Comparison of ENCODE assay signal across 13 cellular contexts in genomic region chr15:34161329-34161953, GRCh38. TPM values are rescaled to one million over a fixed set of nuclear protein-coding genes. Genes with fewer than 3 reads are reported as not detected.
DNase-seq lines count a peak whose midpoint lies in the region; ATAC-seq and TF ChIP-seq lines count a peak whose summit lies in the region.
"Had no signal": no experiment of that assay in that cellular context is flagged by ENCODE, and none has a peak within 500 bp of the region (broad histone marks: within the 10 kb centered on the region; RNA-seq: fewer than 3 reads in every experiment).

No MANE protein-coding gene starts in this region.

- intact Hi-C loops in activated CD4-positive, alpha-beta T cell treated with anti-CD3 and anti-CD28 coated beads for 36 hours (cut with DNase I, micrococcal nuclease) = no loop called here
- intact Hi-C loops in lower leg skin (cut with DNase I; ENCODE audit: low total_unique reads) = no loop called here

- POLR2A ChIA-PET in activated CD4-positive, alpha-beta T cell treated with anti-CD3 and anti-CD28 coated beads for 36 hours (lab: Charles Lee) = no interaction called here
- POLR2A ChIA-PET in RWPE1 (lab: Yijun Ruan, JAX; ENCODE audit: low non-redundant PET) = no interaction called here

- peaks cover 5% of the 10 kb centered on the region for H3K4me1 Mint-ChIP-seq in activated CD4-positive, alpha-beta T cell treated with anti-CD3 and anti-CD28 coated beads for 36 hours
- no peaks in the 10 kb centered on the region for H3K4me1 Mint-ChIP-seq in endothelial cell (ENCODE audit: unreplicated experiment)
- H3K4me1 Mint-ChIP-seq in stimulated activated naive B cell treated with anti-CD40 and anti-IgM and Interleukin-4, amounts not matched to agents 10 μg/mL and 1 μg/mL and 100 μg/mL, for 72 hours = peaks cover 4 to 16% of the 10 kb centered on the region in 2 donors

- no peak for TF ChIP-seq POLR2A in lower leg skin (IDR thresholded peaks at IDR 0.05)

- H3K9me3 Mint-ChIP-seq in activated CD4-positive, alpha-beta T cell treated with anti-CD3 and anti-CD28 coated beads for 36 hours (ENCODE audit: low read depth) = peaks cover 20% of the 10 kb centered on the region
- peaks cover 8% of the 10 kb centered on the region for H3K9me3 Mint-ChIP-seq in endothelial cell (ENCODE audit: unreplicated experiment)
- H3K9me3 Mint-ChIP-seq in stimulated activated naive B cell treated with anti-CD40 and anti-IgM and Interleukin-4, amounts not matched to agents 10 μg/mL and 1 μg/mL and 100 μg/mL, for 72 hours = peaks cover 21 to 27% of the 10 kb centered on the region in 2 donors

- H3K27me3 Mint-ChIP-seq in activated CD4-positive, alpha-beta T cell treated with anti-CD3 and anti-CD28 coated beads for 36 hours = no peaks in the 10 kb centered on the region
- peaks cover 4% of the 10 kb centered on the region for H3K27me3 Mint-ChIP-seq in endothelial cell (ENCODE audit: unreplicated experiment)
- H3K27me3 Mint-ChIP-seq in stimulated activated naive B cell treated with anti-CD40 and anti-IgM and Interleukin-4, amounts not matched to agents 10 μg/mL and 1 μg/mL and 100 μg/mL, for 72 hours = no peaks in the 10 kb centered on the region

- no peak overlapping the region for H3K27ac ChIP-seq in RWPE1
- H3K27ac ChIP-seq: cardiac muscle cell, tibial nerve had no signal

- 89 to 90% methylated on average over 9 of the region's 9 CpGs for WGBS in lower leg skin, 2 donors

- peak; percentile 60 for ATAC-seq in activated CD4-positive, alpha-beta T cell treated with anti-CD3 and anti-CD28 coated beads for 36 hours
- ATAC-seq in stimulated activated naive B cell treated with anti-CD40 and anti-IgM and Interleukin-4, amounts not matched to agents 10 μg/mL and 1 μg/mL and 100 μg/mL, for 72 hours (replicated peaks) = peak; percentile 97 to 98
- ATAC-seq in GM18861 (IDR thresholded peaks at IDR 0.05; ENCODE audit: unreplicated experiment) = no peak

- peaks cover 74% of the 10 kb centered on the region for H3K36me3 Mint-ChIP-seq in activated CD4-positive, alpha-beta T cell treated with anti-CD3 and anti-CD28 coated beads for 36 hours (ENCODE audit: low read depth)
- H3K36me3 Mint-ChIP-seq in endothelial cell (ENCODE audit: low read depth, unreplicated experiment) = peaks cover 66% of the 10 kb centered on the region
- peaks cover 58 to 60% of the 10 kb centered on the region in 2 donors for H3K36me3 Mint-ChIP-seq in stimulated activated naive B cell treated with anti-CD40 and anti-IgM and Interleukin-4, amounts not matched to agents 10 μg/mL and 1 μg/mL and 100 μg/mL, for 72 hours

- H3K4me3 Mint-ChIP-seq in activated CD4-positive, alpha-beta T cell treated with anti-CD3 and anti-CD28 coated beads for 36 hours = no peak overlapping the region
- peak overlapping the region; percentile 78 for H3K4me3 Mint-ChIP-seq in endothelial cell (ENCODE audit: unreplicated experiment)
- H3K4me3 Mint-ChIP-seq in stimulated activated naive B cell treated with anti-CD40 and anti-IgM and Interleukin-4, amounts not matched to agents 10 μg/mL and 1 μg/mL and 100 μg/mL, for 72 hours = peak overlapping the region; percentile 29 to 49

- CTCF ChIA-PET in activated CD4-positive, alpha-beta T cell treated with anti-CD3 and anti-CD28 coated beads for 36 hours (lab: Charles Lee) = interaction anchor here (0.9 kb wide), 2 partner anchors 59 to 100 kb away, joined by 3 read pairs; no protein-coding TSS in a partner anchor
- CTCF ChIA-PET in RWPE1 (lab: Yijun Ruan, JAX) = no interaction called here

- no peak for TF ChIP-seq CTCF in RWPE1 (conservative IDR thresholded peaks at IDR 0.05; ENCODE audit: low read depth)
- TF ChIP-seq CTCF in endothelial cell (IDR thresholded peaks at IDR 0.05; ENCODE audit: unreplicated experiment) = no peak
- no peak for TF ChIP-seq CTCF in lower leg skin (IDR thresholded peaks at IDR 0.05)

- H3K4me3 ChIP-seq in lower leg skin (ENCODE audit: low read depth, poor library complexity, severe bottlenecking) = no peak overlapping the region
- H3K4me3 ChIP-seq: cardiac muscle cell, tibial nerve had no signal

- peak; percentile 14 for DNase-seq in activated CD4-positive, alpha-beta T cell treated with anti-CD3 and anti-CD28 coated beads for 36 hours
- DNase-seq in activated CD4-positive, alpha-beta T cell treated with anti-CD3 and anti-CD28 coated beads for 1 hour = no peak
- DNase-seq in RWPE1 (ENCODE audit: low spot score) (peak; percentile 8), endothelial cell (ENCODE audit: low spot score) (no peak), hippocampal formation (lab: John Stamatoyannopoulos, UW) (no peak), lower leg skin (ENCODE audit: low spot score in 2 of 2) (no peak)
- peak; percentile 25 for DNase-seq in stimulated activated naive B cell treated with anti-CD40 and anti-IgM and Interleukin-4, amounts not matched to agents 10 μg/mL and 1 μg/mL and 100 μg/mL, for 72 hours
- DNase-seq: NCI-H1092 treated with DMSO at 0.1 percent for 48 hours, NCI-H524 treated with DMSO at 0.1 percent for 48 hours, SHP77 treated with DMSO at 0.1 percent for 48 hours had no signal

- H3K27ac Mint-ChIP-seq in activated CD4-positive, alpha-beta T cell treated with anti-CD3 and anti-CD28 coated beads for 36 hours = peak overlapping the region; percentile 15
- no peak overlapping the region for H3K27ac Mint-ChIP-seq in endothelial cell (ENCODE audit: unreplicated experiment)
- peak overlapping the region; percentile 79 for H3K27ac Mint-ChIP-seq in stimulated activated naive B cell treated with anti-CD40 and anti-IgM and Interleukin-4, amounts not matched to agents 10 μg/mL and 1 μg/mL and 100 μg/mL, for 72 hours

RNA-seq across cellular contexts. Expression of gene KATNBL1, which starts 48.5 kb away (rescaled TPM):
- total RNA-seq in activated CD4-positive, alpha-beta T cell treated with anti-CD3 and anti-CD28 coated beads for 36 hours = 10 to 100 TPM; 45.0 to 47.5 TPM
- 55.1 TPM for total RNA-seq in endothelial cell (ENCODE audit: unreplicated experiment)
- total RNA-seq in lower leg skin = 10 to 100 TPM; 25.7 to 42.8 (median 39.2) TPM

RNA-seq across cellular contexts. Expression of gene PGBD4, which starts 59.6 kb away (rescaled TPM):
- 1 to 10 TPM; 2.3 to 2.4 TPM for total RNA-seq in activated CD4-positive, alpha-beta T cell treated with anti-CD3 and anti-CD28 coated beads for 36 hours
- 1.2 TPM for total RNA-seq in endothelial cell (ENCODE audit: unreplicated experiment)
- total RNA-seq in lower leg skin = 1 to 10 TPM; 1.2 to 1.5 (median 1.4) TPM

RNA-seq across cellular contexts. Expression of gene EMC7, which starts 59.8 kb away (rescaled TPM):
- total RNA-seq in activated CD4-positive, alpha-beta T cell treated with anti-CD3 and anti-CD28 coated beads for 36 hours = 10 to 100 TPM; 46.7 to 48.5 TPM
- total RNA-seq in endothelial cell (ENCODE audit: unreplicated experiment) (41.8 TPM), lower leg skin (10 to 100 TPM; 28.8 to 51.3 (median 43.1) TPM)

Comparison
In these comparisons a context has a peak if more than half of its experiments do, and no peak if none do; other contexts are left out.
1. DNase-seq: peak in activated CD4-positive, alpha-beta T cell treated with anti-CD3 and anti-CD28 coated beads for 36 hours (single experiment), RWPE1 (single experiment) and stimulated activated naive B cell treated with anti-CD40 and anti-IgM and Interleukin-4, amounts not matched to agents 10 μg/mL and 1 μg/mL and 100 μg/mL, for 72 hours (single experiment); none in activated CD4-positive, alpha-beta T cell treated with anti-CD3 and anti-CD28 coated beads for 1 hour (single experiment), endothelial cell (single experiment), hippocampal formation (0 of 2) and lower leg skin (0 of 2).